ENCODE assay signal across 9 cellular contexts in genomic region chr6:11207199-11207968, GRCh38. TPM values are rescaled to one million over a fixed set of nuclear protein-coding genes. Genes with fewer than 3 reads are reported as not detected.
DNase-seq lines count a peak whose midpoint lies in the region; TF ChIP-seq lines count a peak whose summit lies in the region.
"Had no signal": no experiment of that assay in that cellular context is flagged by ENCODE, and none has a peak within 500 bp of the region (broad histone marks: within the 10 kb centered on the region; RNA-seq: fewer than 3 reads in every experiment).

No MANE protein-coding gene starts in this region.

- H3K27me3 ChIP-seq in breast epithelium (no peaks in the 10 kb centered on the region), liver (ENCODE audit: control insufficient read depth in 4 of 4, insufficient read depth in 4 of 4, low read length in 3 of 4) (no peaks in the 10 kb centered on the region)
- H3K27me3 ChIP-seq: thyroid gland had no signal

- no peak for TF ChIP-seq CTCF in breast epithelium (IDR thresholded peaks at IDR 0.05)
- no peak for TF ChIP-seq CTCF in liver (IDR thresholded peaks at IDR 0.05; ENCODE audit: low read depth, low read length, missing input control)

- intact Hi-C loops in breast epithelium (cut with DNase I; ENCODE audit: low total_unique reads) = no loop called here

- H3K4me1 ChIP-seq in breast epithelium (peaks cover 0 to 13% of the 10 kb centered on the region in 2 donors), liver (ENCODE audit: control insufficient read depth in 4 of 4, insufficient read depth in 4 of 4, low read length in 3 of 4) (no peaks in the 10 kb centered on the region)

- H3K4me3 ChIP-seq in breast epithelium = no peak overlapping the region
- H3K4me3 ChIP-seq in liver (ENCODE audit: low read depth in 1 of 3, low read length in 3 of 3) = no peak overlapping the region
- H3K4me3 ChIP-seq: thyroid gland had no signal

- 62% methylated on average over 5 of the region's 5 CpGs for WGBS in liver

- peak overlapping the region; percentile 82 to 91 for H3K27ac ChIP-seq in breast epithelium
- peak overlapping the region; percentile 29 to 39 for H3K27ac ChIP-seq in liver (ENCODE audit: low read depth in 1 of 2, low read length in 2 of 2)

- DNase-seq in AG08396 (ENCODE audit: low spot score) (peak; percentile 62), Kasumi-1 (lab: John Stamatoyannopoulos, UW) (peak; percentile 74 to 81), breast epithelium (ENCODE audit: low spot score in 2 of 2) (peak; percentile 62 to 93), ureter (ENCODE audit: low spot score) (peak; percentile 77), NCI-H345 treated with DMSO at 0.1 percent for 48 hours (lab: John Stamatoyannopoulos, UW; ENCODE audit: unreplicated experiment) (no peak), occipital lobe (lab: John Stamatoyannopoulos, UW) (no peak)
- no peak for DNase-seq in stimulated activated CD4-positive, alpha-beta T cell treated with anti-CD3 and anti-CD28 coated beads, Interleukin-2, amount 100 ng/mL, for 24 hours

- no peak overlapping the region for H3K9ac ChIP-seq in liver (ENCODE audit: low read depth in 1 of 2, low read length in 2 of 2)

- no peaks in the 10 kb centered on the region for H3K9me3 ChIP-seq in breast epithelium
- H3K9me3 ChIP-seq in liver (ENCODE audit: control insufficient read depth in 4 of 4, low read length in 3 of 4) = no peaks in the 10 kb centered on the region
- H3K9me3 ChIP-seq: thyroid gland had no signal

- TF ChIP-seq RAD21 in liver (IDR thresholded peaks at IDR 0.05) = peak; percentile 20 to 33

- no peak for TF ChIP-seq POLR2A in breast epithelium (IDR thresholded peaks at IDR 0.05)

- no peaks in the 10 kb centered on the region for H3K36me3 ChIP-seq in breast epithelium
- H3K36me3 ChIP-seq in liver (ENCODE audit: control insufficient read depth in 4 of 4, insufficient read depth in 3 of 4, low read depth in 1 of 4, low read length in 3 of 4) = peaks cover 0 to 3% (median 0%) of the 10 kb centered on the region in 4 donors

TF ChIP-seq in liver, 16 proteins besides CTCF, POLR2A, EP300 and RAD21:
- TF ChIP-seq JUND (IDR thresholded peaks at IDR 0.05) (peak; percentile 81 to 85), NR2F2 (IDR thresholded peaks at IDR 0.05) (no peak), FOXA2 (IDR thresholded peaks at IDR 0.05) (no peak), RXRA (IDR thresholded peaks at IDR 0.05) (peak in 1 of 2 donors; percentile 46), ZBTB33 (IDR thresholded peaks at IDR 0.05) (peak; percentile 49), SP1 (IDR thresholded peaks at IDR 0.05) (peak; percentile 22), ATF3 (IDR thresholded peaks at IDR 0.05) (no peak), HNF4A (conservative IDR thresholded peaks at IDR 0.05) (peak; percentile 38 to 51), TAF1 (conservative IDR thresholded peaks at IDR 0.05) (no peak), HNF4G (IDR thresholded peaks at IDR 0.05) (no peak)

RNA-seq across cellular contexts. Expression of gene NEDD9, which starts 25.1 kb away (rescaled TPM):
- 100 to 1,000 TPM in 1 of 3 donors, 10 to 100 TPM in 2; 41.4 to 108 (median 79.2) TPM for total RNA-seq in breast epithelium
- 10 to 100 TPM in 1 of 2 donors, 1 to 10 TPM in 1; 7.8 to 15.7 TPM for total RNA-seq in liver
- polyA plus RNA-seq in liver = 10 to 100 TPM in 1 of 2 donors, 1 to 10 TPM in 1; 7.5 to 16.8 TPM
- total RNA-seq in ureter = 65.8 TPM
- total RNA-seq in occipital lobe = 19.2 TPM

Comparison
In these comparisons a context has a peak if more than half of its experiments do, and no peak if none do; other contexts are left out.
1. DNase-seq: peak in AG08396 (single experiment), Kasumi-1 (2 of 2), breast epithelium (2 of 2) and ureter (single experiment); none in stimulated activated CD4-positive, alpha-beta T cell treated with anti-CD3 and anti-CD28 coated beads, Interleukin-2, amount 100 ng/mL, for 24 hours (0 of 2), NCI-H345 treated with DMSO at 0.1 percent for 48 hours (single experiment) and occipital lobe (single experiment).